In genomic region chr20:50172347-50173013, GRCh38 we compare ENCODE assay signal across 8 cellular contexts. TPM values are rescaled to one million over a fixed set of nuclear protein-coding genes. Genes with fewer than 3 reads are reported as not detected.
DNase-seq lines count a peak whose midpoint lies in the region; ATAC-seq and TF ChIP-seq lines count a peak whose summit lies in the region.

No MANE protein-coding gene starts in this region.

- POLR2A ChIA-PET in A673 (lab: Charles Lee; ENCODE audit: low non-redundant PET): no interaction called here

- no peak for ATAC-seq in GM19035 (IDR thresholded peaks at IDR 0.05; ENCODE audit: unreplicated experiment)

- no peaks in the 10 kb centered on the region for H3K9me3 ChIP-seq in A673 (ENCODE audit: low read depth, low read length, poor library complexity, severe bottlenecking)

- no peaks in the 10 kb centered on the region for H3K36me3 ChIP-seq in A673 (ENCODE audit: insufficient read depth, low read length, poor library complexity, severe bottlenecking)

- no peaks in the 10 kb centered on the region for H3K27me3 ChIP-seq in A673 (replicated peaks; ENCODE audit: insufficient read depth, low read depth, low read length, poor library complexity)

- TF ChIP-seq CTCF in lower leg skin (IDR thresholded peaks at IDR 0.05) (no peak), A673 (conservative IDR thresholded peaks at IDR 0.05; ENCODE audit: low read depth, low read length) (no peak)

- CTCF ChIA-PET in A673 (lab: Charles Lee): interaction anchor here (0.6 kb wide), 2 partner anchors 500 to 724 kb away, joined by 4 read pairs; no protein-coding TSS in a partner anchor

- BruUV-seq in A673 (replicated peaks; lab: Mats Ljungman, UMichigan): no TSS peak

- DNase-seq in C1 segment of cervical spinal cord (lab: John Stamatoyannopoulos, UW) (peak in 8 of 14 donors; percentile 14 to 63 (median 34)), NCI-H2196 (lab: John Stamatoyannopoulos, UW; ENCODE audit: unreplicated experiment) (peak; percentile 72), dermis microvascular lymphatic vessel endothelial cell (ENCODE audit: low read depth in 2 of 2) (peak; percentile 58 to 77), lower leg skin (ENCODE audit: low spot score in 2 of 2) (peak; percentile 62 to 96), substantia nigra (lab: John Stamatoyannopoulos, UW) (peak in 33 of 49 donors; percentile 11 to 77 (median 45)), A673 (ENCODE audit: low spot score) (no peak)
- no peak for DNase-seq in stimulated activated CD4-positive, alpha-beta T cell treated with anti-CD3 and anti-CD28 coated beads, Interleukin-2, amount 100 ng/mL, for 48 hours

- intact Hi-C loops in lower leg skin (cut with DNase I; ENCODE audit: low total_unique reads): loop anchor here (5.0 kb wide), 2 partner anchors 50 to 195 kb away; no protein-coding TSS in a partner anchor
- intact Hi-C loops in A673 (cut with micrococcal nuclease; ENCODE audit: unreplicated experiment): no loop called here

- TF ChIP-seq POLR2A in lower leg skin (IDR thresholded peaks at IDR 0.05): no peak

- peak overlapping the region; percentile 5 for H3K4me3 ChIP-seq in lower leg skin (ENCODE audit: low read depth, poor library complexity, severe bottlenecking)
- H3K4me3 ChIP-seq in A673 (ENCODE audit: low read depth, low read length, poor library complexity, severe bottlenecking): no peak overlapping the region

- peak overlapping the region; percentile 69 for H3K27ac ChIP-seq in substantia nigra (ENCODE audit: low read depth, low read length, poor library complexity, severe bottlenecking)
- no peak overlapping the region for H3K27ac ChIP-seq in A673 (ENCODE audit: low read depth, low read length, poor library complexity, severe bottlenecking)

- WGBS in lower leg skin, 2 donors: 16 to 29% methylated on average over 35 to 36 of the region's 36 CpGs

- no peaks in the 10 kb centered on the region for H3K4me1 ChIP-seq in A673 (ENCODE audit: insufficient read depth, low read length, poor library complexity, severe bottlenecking)

RNA-seq across cellular contexts. Expression of gene CEBPB, which starts 18.1 kb away (rescaled TPM):
- total RNA-seq in dermis microvascular lymphatic vessel endothelial cell (12.6 and 23.5 TPM in 2 replicates), lower leg skin (100 to 1,000 TPM; 154 to 221 (median 195) TPM), A673 (2021) (130 and 136 TPM in 2 replicates)

RNA-seq across cellular contexts. Expression of gene PEDS1, which starts 19.0 kb away (rescaled TPM):
- 11.2 and 20.0 TPM in 2 replicates for total RNA-seq in dermis microvascular lymphatic vessel endothelial cell
- 10 to 100 TPM; 47.3 to 69.3 (median 59.6) TPM for total RNA-seq in lower leg skin
- 22.9 and 25.9 TPM in 2 replicates for total RNA-seq in A673 (2021)

RNA-seq across cellular contexts. Expression of gene UBE2V1, which starts 59.5 kb away (rescaled TPM):
- 23.6 and 37.2 TPM in 2 replicates for total RNA-seq in dermis microvascular lymphatic vessel endothelial cell
- total RNA-seq in lower leg skin: 100 to 1,000 TPM in 1 of 4 donors, 10 to 100 TPM in 3; 50.8 to 105 (median 75.6) TPM
- total RNA-seq in A673 (2021): 169 and 203 TPM in 2 replicates

Comparison
In these comparisons a context has a peak if more than half of its experiments do, and no peak if none do; other contexts are left out.
1. DNase-seq: peak in C1 segment of cervical spinal cord (8 of 14), NCI-H2196 (single experiment), dermis microvascular lymphatic vessel endothelial cell (2 of 2), lower leg skin (2 of 2) and substantia nigra (33 of 49); none in A673 (single experiment) and stimulated activated CD4-positive, alpha-beta T cell treated with anti-CD3 and anti-CD28 coated beads, Interleukin-2, amount 100 ng/mL, for 48 hours (0 of 2).